1 cellular context compared by ENCODE assay signal in genomic region chr5:111074244-111074643, GRCh38.
TF ChIP-seq lines count a peak whose summit lies in the region.

No MANE protein-coding gene starts in this region.

TF ChIP-seq in H1, 55 proteins besides CTCF, POLR2A, EP300 and RAD21:
- TF ChIP-seq SIRT6 (IDR thresholded peaks at IDR 0.05; ENCODE audit: low read length) = no peak
- TF ChIP-seq RBBP5 (IDR thresholded peaks at IDR 0.05; ENCODE audit: borderline replicate concordance, low read depth, low read length) = no peak
- no peak for TF ChIP-seq KDM1A (IDR thresholded peaks at IDR 0.05; ENCODE audit: borderline replicate concordance, low read length)
- no peak for TF ChIP-seq FOSL1 (IDR thresholded peaks at IDR 0.05; ENCODE audit: insufficient read depth, low read depth, low read length)
- TF ChIP-seq SIX5 (IDR thresholded peaks at IDR 0.05; ENCODE audit: low read depth, low read length) = no peak
- no peak for TF ChIP-seq SP2 (IDR thresholded peaks at IDR 0.05; ENCODE audit: low read length)
- no peak for TF ChIP-seq KDM5A (IDR thresholded peaks at IDR 0.05; ENCODE audit: low read length)
- TF ChIP-seq SP4 (IDR thresholded peaks at IDR 0.05; ENCODE audit: low read length) = no peak
